In the genomic region with DNA sequence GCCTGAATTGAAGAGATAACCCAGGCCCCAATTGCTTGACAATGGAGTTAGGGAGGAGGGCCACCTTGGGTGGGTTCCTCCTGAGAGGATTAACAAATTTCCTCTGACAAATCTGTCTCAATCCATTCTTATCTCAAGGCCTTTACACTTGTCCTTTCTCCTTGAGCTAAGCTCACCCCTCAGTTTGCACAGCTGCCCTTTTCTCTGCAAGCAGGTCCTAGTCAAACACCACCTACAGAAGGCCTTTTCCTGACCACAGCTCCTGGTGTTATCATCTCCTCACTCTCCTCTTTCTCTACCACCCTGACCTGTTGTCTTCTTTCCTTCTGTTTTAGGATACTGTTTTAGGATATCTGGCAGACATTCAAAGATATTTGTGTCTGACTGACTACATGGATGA, we compare ENCODE assay signal across 8 cellular contexts. TPM values are rescaled to one million over a fixed set of nuclear protein-coding genes. Genes with fewer than 3 reads are reported as not detected.
"Had no signal": no experiment of that assay in that cellular context is flagged by ENCODE, and none has a peak within 500 bp of the region (broad histone marks: within the 10 kb centered on the region; RNA-seq: fewer than 3 reads in every experiment).

No MANE protein-coding gene starts in this region.

- H3K27me3 Mint-ChIP-seq: IgD-negative memory B cell had no signal

- H3K27ac ChIP-seq: HL-60 had no signal

- H3K27ac Mint-ChIP-seq: IgD-negative memory B cell had no signal

- ATAC-seq: HepG2, K562 had no signal

- FAIRE-seq: HepG2, HTR-8/SVneo, K562 had no signal

- H3K4me3 Mint-ChIP-seq: IgD-negative memory B cell had no signal

- H3K36me3 Mint-ChIP-seq: IgD-negative memory B cell had no signal

- H3K4me3 ChIP-seq: K562 had no signal

- DNase-seq: IMR-90, KBM-7 had no signal

- H3K4me1 Mint-ChIP-seq: IgD-negative memory B cell had no signal

RNA-seq across cellular contexts. Expression of a gene that starts 26.4 kb away (rescaled TPM):
- total RNA-seq: HepG2, HT-29, IMR-90, K562 had no signal
- polyA plus RNA-seq: HepG2, IgD-negative memory B cell, IMR-90, K562 had no signal
